In genomic region chr17:37110816-37111215, GRCh38 we compare ENCODE assay signal across 19 cellular contexts.
"Had no signal": no experiment of that assay in that cellular context is flagged by ENCODE, and none has a peak within 500 bp of the region (broad histone marks: within the 10 kb centered on the region; RNA-seq: fewer than 3 reads in every experiment).

No MANE protein-coding gene starts in this region.

- H3K4me1 ChIP-seq: right atrium auricular region, vagina had no signal

- H3K27me3 Mint-ChIP-seq: activated CD4-positive, alpha-beta T cell treated with anti-CD3 and anti-CD28 coated beads, Interleukin-2, amount 10 ng/mL, durations not matched to agents 7 days and 5 days; activated naive CD8-positive, alpha-beta T cell; naive B cell had no signal

- H3K4me3 ChIP-seq: cardiac muscle cell, esophagus muscularis mucosa, gastroesophageal sphincter, heart left ventricle, left ventricle myocardium inferior, mucosa of descending colon, right atrium auricular region, suprapubic skin, vagina had no signal

- DNase-seq: activated CD4-positive, alpha-beta T cell treated with anti-CD3 and anti-CD28 coated beads, Interleukin-2, amount 10 ng/mL, durations not matched to agents 7 days and 5 days; activated gamma-delta T cell; heart left ventricle; left ventricle myocardium inferior; mammary epithelial cell; mucosa of descending colon; naive B cell; stimulated activated CD4-positive, alpha-beta T cell treated with anti-CD3 and anti-CD28 coated beads, Interleukin-12 subunit alpha, Interleukin-12 subunit beta, amount 100 ng/mL, for 4 hours; stimulated activated CD4-positive, alpha-beta T cell treated with anti-CD3 and anti-CD28 coated beads, Interleukin-2, amount 100 ng/mL, for 24 hours; stimulated activated naive CD4-positive, alpha-beta T cell treated with Interleukin-2 at 50 U/mL for 16 hours; T1000; trophoblast cell had no signal

- H3K27ac ChIP-seq: cardiac muscle cell, esophagus muscularis mucosa, gastroesophageal sphincter, heart left ventricle, left ventricle myocardium inferior, right atrium auricular region, suprapubic skin, vagina had no signal

- H3K27me3 ChIP-seq: cardiac muscle cell, esophagus muscularis mucosa, gastroesophageal sphincter, heart left ventricle, right atrium auricular region, suprapubic skin, vagina had no signal

- H3K27ac Mint-ChIP-seq: activated CD4-positive, alpha-beta T cell treated with anti-CD3 and anti-CD28 coated beads, Interleukin-2, amount 10 ng/mL, durations not matched to agents 7 days and 5 days; activated naive CD8-positive, alpha-beta T cell; naive B cell had no signal

- H3K4me1 Mint-ChIP-seq: activated CD4-positive, alpha-beta T cell treated with anti-CD3 and anti-CD28 coated beads, Interleukin-2, amount 10 ng/mL, durations not matched to agents 7 days and 5 days; naive B cell had no signal

- H3K4me3 Mint-ChIP-seq: activated CD4-positive, alpha-beta T cell treated with anti-CD3 and anti-CD28 coated beads, Interleukin-2, amount 10 ng/mL, durations not matched to agents 7 days and 5 days; activated naive CD8-positive, alpha-beta T cell; naive B cell had no signal

- H3K9me3 ChIP-seq: esophagus muscularis mucosa, gastroesophageal sphincter, heart left ventricle, left ventricle myocardium inferior, mucosa of descending colon, right atrium auricular region, suprapubic skin, vagina had no signal

- H3K9me3 Mint-ChIP-seq: activated CD4-positive, alpha-beta T cell treated with anti-CD3 and anti-CD28 coated beads, Interleukin-2, amount 10 ng/mL, durations not matched to agents 7 days and 5 days; naive B cell had no signal
